ENCODE assay signal across 21 cellular contexts in the genomic region with DNA sequence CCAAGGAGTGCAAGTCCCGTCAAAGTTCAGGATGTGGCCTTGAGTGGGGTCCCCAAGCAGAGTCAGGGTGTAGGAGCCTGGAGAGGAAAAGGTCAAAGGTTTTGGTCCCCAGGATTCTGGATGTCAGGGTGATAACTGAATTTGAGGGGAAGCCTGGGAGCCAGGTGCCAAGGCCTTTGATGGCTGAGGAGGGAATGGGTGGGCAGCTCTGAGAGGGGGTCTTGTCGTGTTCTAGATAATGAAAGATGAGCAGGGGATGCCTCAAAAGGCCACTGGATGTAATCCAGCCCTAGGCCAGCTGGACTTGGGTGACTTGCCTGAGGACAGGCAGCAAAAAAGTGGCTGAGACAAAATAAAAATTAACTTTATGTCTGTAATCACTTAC. TPM values are rescaled to one million over a fixed set of nuclear protein-coding genes. Genes with fewer than 3 reads are reported as not detected.
DNase-seq lines count a peak whose midpoint lies in the region; ATAC-seq and TF ChIP-seq lines count a peak whose summit lies in the region.
"Had no signal": no experiment of that assay in that cellular context is flagged by ENCODE, and none has a peak within 500 bp of the region (broad histone marks: within the 10 kb centered on the region; RNA-seq: fewer than 3 reads in every experiment).

No MANE protein-coding gene starts in this region.

- POLR2A ChIA-PET in CD8-positive, alpha-beta memory T cell (lab: Charles Lee) = interaction anchor here (3.9 kb wide), 1 partner anchor 13 kb away, joined by 21 read pairs; no protein-coding TSS in a partner anchor
- POLR2A ChIA-PET in activated CD8-positive, alpha-beta T cell treated with anti-CD3 and anti-CD28 coated beads for 36 hours (lab: Charles Lee) = interaction anchor here (0.9 to 9.8 kb wide), 4 partner anchors 8 to 40 kb away, joined by 3 to 131 read pairs (median 26); partner anchors contain the start of gene KCNA3

- peak; percentile 55 for DNase-seq in activated CD4-positive, alpha-beta T cell treated with anti-CD3 and anti-CD28 coated beads, Interleukin-2, amount 10 ng/mL, durations not matched to agents 24 days and 14 days
- DNase-seq in activated CD4-positive, alpha-beta T cell treated with anti-CD3 and anti-CD28 coated beads, Interleukin-2, amount 50 U/mL, for 4 hours = no peak
- DNase-seq in CD8-positive, alpha-beta memory T cell = no peak
- DNase-seq in activated CD8-positive, alpha-beta T cell treated with anti-CD3 and anti-CD28 coated beads for 36 hours = no peak
- no peak for DNase-seq in memory B cell (ENCODE audit: low spot score in 2 of 2)
- DNase-seq in NCI-H510A treated with DMSO at 0.1 percent for 48 hours (lab: John Stamatoyannopoulos, UW) = no peak
- no peak for DNase-seq in AG20443 (ENCODE audit: low spot score)
- DNase-seq: activated naive CD4-positive, alpha-beta T cell treated with anti-CD3 and anti-CD28 coated beads for 36 hours; Caco-2; DMS79; GF-D8; head of caudate nucleus; NCI-H1436; nucleus accumbens; PC-9; Right ventricle myocardium superior; SW 1271; upper lobe of right lung had no signal

- H3K4me1 Mint-ChIP-seq in activated CD4-positive, alpha-beta T cell treated with anti-CD3 and anti-CD28 coated beads, Interleukin-2, amount 10 ng/mL, durations not matched to agents 24 days and 14 days = peaks cover 55% of the 10 kb centered on the region
- peaks cover 26 to 66% (median 60%) of the 10 kb centered on the region in 3 donors for H3K4me1 Mint-ChIP-seq in CD8-positive, alpha-beta memory T cell
- peaks cover 60% of the 10 kb centered on the region for H3K4me1 Mint-ChIP-seq in activated CD8-positive, alpha-beta T cell treated with anti-CD3 and anti-CD28 coated beads for 36 hours (ENCODE audit: low read depth)
- peaks cover 36% of the 10 kb centered on the region for H3K4me1 Mint-ChIP-seq in memory B cell

- H3K36me3 ChIP-seq in CD8-positive, alpha-beta memory T cell (ENCODE audit: insufficient read depth, low read length) = no peaks in the 10 kb centered on the region
- H3K36me3 ChIP-seq: MG63, upper lobe of right lung had no signal

- no peak for ATAC-seq in activated CD8-positive, alpha-beta T cell treated with anti-CD3 and anti-CD28 coated beads for 36 hours
- ATAC-seq in memory B cell (ENCODE audit: low read depth) = no peak
- no peak for ATAC-seq in GM21515 (IDR thresholded peaks at IDR 0.05; ENCODE audit: unreplicated experiment)

- H3K9me3 ChIP-seq in CD8-positive, alpha-beta memory T cell (ENCODE audit: low read length) = no peaks in the 10 kb centered on the region
- H3K9me3 ChIP-seq: Caco-2, MG63, upper lobe of right lung had no signal

- no peaks in the 10 kb centered on the region for H3K27me3 Mint-ChIP-seq in activated CD4-positive, alpha-beta T cell treated with anti-CD3 and anti-CD28 coated beads, Interleukin-2, amount 10 ng/mL, durations not matched to agents 24 days and 14 days
- H3K27me3 Mint-ChIP-seq in CD8-positive, alpha-beta memory T cell = no peaks in the 10 kb centered on the region
- no peaks in the 10 kb centered on the region for H3K27me3 Mint-ChIP-seq in activated CD8-positive, alpha-beta T cell treated with anti-CD3 and anti-CD28 coated beads for 36 hours
- no peaks in the 10 kb centered on the region for H3K27me3 Mint-ChIP-seq in memory B cell

- H3K4me1 ChIP-seq in CD8-positive, alpha-beta memory T cell (ENCODE audit: insufficient read depth, low read length) = peaks cover 85% of the 10 kb centered on the region
- H3K4me1 ChIP-seq: Caco-2 had no signal

- H3K4me3 Mint-ChIP-seq in activated CD4-positive, alpha-beta T cell treated with anti-CD3 and anti-CD28 coated beads, Interleukin-2, amount 10 ng/mL, durations not matched to agents 24 days and 14 days = peak overlapping the region; percentile 64
- H3K4me3 Mint-ChIP-seq in CD8-positive, alpha-beta memory T cell = peak overlapping the region in 6 of 7 donors; percentile 31 to 77 (median 60)
- no peak overlapping the region for H3K4me3 Mint-ChIP-seq in activated CD8-positive, alpha-beta T cell treated with anti-CD3 and anti-CD28 coated beads for 36 hours
- peak overlapping the region; percentile 19 for H3K4me3 Mint-ChIP-seq in memory B cell
- H3K4me3 Mint-ChIP-seq: activated naive CD4-positive, alpha-beta T cell treated with anti-CD3 and anti-CD28 coated beads for 36 hours had no signal

- H3K27me3 ChIP-seq in CD8-positive, alpha-beta memory T cell (ENCODE audit: insufficient read depth, low read length, poor library complexity, severe bottlenecking) = no peaks in the 10 kb centered on the region
- H3K27me3 ChIP-seq: upper lobe of right lung had no signal

- H3K27ac ChIP-seq in CD8-positive, alpha-beta memory T cell (ENCODE audit: low read depth, low read length) = no peak overlapping the region
- H3K27ac ChIP-seq: PC-9, upper lobe of right lung had no signal

- no peak for TF ChIP-seq CTCF in activated CD8-positive, alpha-beta T cell treated with anti-CD3 and anti-CD28 coated beads for 36 hours (IDR thresholded peaks at IDR 0.05)

- CTCF ChIA-PET in CD8-positive, alpha-beta memory T cell (lab: Charles Lee) = interaction anchor here (1.3 to 6.3 kb wide), 6 partner anchors 14 to 149 kb away, joined by 3 to 44 read pairs (median 10); no protein-coding TSS in a partner anchor
- CTCF ChIA-PET in activated CD8-positive, alpha-beta T cell treated with anti-CD3 and anti-CD28 coated beads for 36 hours (lab: Charles Lee) = interaction anchor here (1.3 to 6.3 kb wide), 7 partner anchors 14 to 150 kb away, joined by 3 to 66 read pairs (median 10); no protein-coding TSS in a partner anchor

- no peak overlapping the region for H3K4me3 ChIP-seq in CD8-positive, alpha-beta memory T cell (ENCODE audit: low read length)
- H3K4me3 ChIP-seq: MG63, PC-9, upper lobe of right lung had no signal

- intact Hi-C loops in activated CD4-positive, alpha-beta T cell treated with anti-CD3 and anti-CD28 coated beads, Interleukin-2, amount 10 ng/mL, durations not matched to agents 24 days and 14 days (cut with micrococcal nuclease) = loop anchor here (2.0 to 10.0 kb wide), 5 partner anchors 247 to 961 kb away; partner anchors contain the start of gene LRIF1
- intact Hi-C loops in activated CD8-positive, alpha-beta T cell treated with anti-CD3 and anti-CD28 coated beads for 36 hours (cut with micrococcal nuclease) = loop anchor here (5.0 to 10.0 kb wide), 2 partner anchors 241 to 584 kb away; partner anchors contain the start of gene CD53

- H3K27ac Mint-ChIP-seq in activated CD4-positive, alpha-beta T cell treated with anti-CD3 and anti-CD28 coated beads, Interleukin-2, amount 10 ng/mL, durations not matched to agents 24 days and 14 days = peak overlapping the region; percentile 94
- H3K27ac Mint-ChIP-seq in CD8-positive, alpha-beta memory T cell = peak overlapping the region in 5 of 8 donors; percentile 92 to 98 (median 94)
- H3K27ac Mint-ChIP-seq in activated CD8-positive, alpha-beta T cell treated with anti-CD3 and anti-CD28 coated beads for 36 hours = peak overlapping the region; percentile 74
- peak overlapping the region; percentile 79 for H3K27ac Mint-ChIP-seq in memory B cell

- H3K36me3 Mint-ChIP-seq in activated CD4-positive, alpha-beta T cell treated with anti-CD3 and anti-CD28 coated beads, Interleukin-2, amount 10 ng/mL, durations not matched to agents 24 days and 14 days (ENCODE audit: low read depth) = no peaks in the 10 kb centered on the region
- H3K36me3 Mint-ChIP-seq in CD8-positive, alpha-beta memory T cell = no peaks in the 10 kb centered on the region
- H3K36me3 Mint-ChIP-seq in activated CD8-positive, alpha-beta T cell treated with anti-CD3 and anti-CD28 coated beads for 36 hours (ENCODE audit: low read depth) = no peaks in the 10 kb centered on the region
- no peaks in the 10 kb centered on the region for H3K36me3 Mint-ChIP-seq in memory B cell

- no peaks in the 10 kb centered on the region for H3K9me3 Mint-ChIP-seq in activated CD4-positive, alpha-beta T cell treated with anti-CD3 and anti-CD28 coated beads, Interleukin-2, amount 10 ng/mL, durations not matched to agents 24 days and 14 days
- no peaks in the 10 kb centered on the region for H3K9me3 Mint-ChIP-seq in CD8-positive, alpha-beta memory T cell
- no peaks in the 10 kb centered on the region for H3K9me3 Mint-ChIP-seq in activated CD8-positive, alpha-beta T cell treated with anti-CD3 and anti-CD28 coated beads for 36 hours
- no peaks in the 10 kb centered on the region for H3K9me3 Mint-ChIP-seq in memory B cell
- H3K9me3 Mint-ChIP-seq: activated naive CD4-positive, alpha-beta T cell treated with anti-CD3 and anti-CD28 coated beads for 36 hours had no signal

RNA-seq across cellular contexts. Expression of gene KCNA2, which starts 27.5 kb away (rescaled TPM):
- 0.36 and 0.58 TPM in 2 replicates for total RNA-seq in activated CD4-positive, alpha-beta T cell treated with anti-CD3 and anti-CD28 coated beads, Interleukin-2, amount 10 ng/mL, durations not matched to agents 24 days and 14 days
- under 1 TPM; 0.24 to 0.35 TPM for total RNA-seq in CD8-positive, alpha-beta memory T cell
- polyA plus RNA-seq in CD8-positive, alpha-beta memory T cell = 0.16 TPM
- total RNA-seq in activated CD8-positive, alpha-beta T cell treated with anti-CD3 and anti-CD28 coated beads for 36 hours = under 1 TPM; 0.02 to 0.14 TPM
- total RNA-seq: dermis microvascular lymphatic vessel endothelial cell, PC-9 had no signal

RNA-seq across cellular contexts. Expression of gene KCNA3, which starts 41.1 kb away (rescaled TPM):
- total RNA-seq in activated CD4-positive, alpha-beta T cell treated with anti-CD3 and anti-CD28 coated beads, Interleukin-2, amount 10 ng/mL, durations not matched to agents 24 days and 14 days = 26.9 and 29.5 TPM in 2 replicates
- 10 to 100 TPM; 38.4 to 40.5 TPM for total RNA-seq in CD8-positive, alpha-beta memory T cell
- 94.0 TPM for polyA plus RNA-seq in CD8-positive, alpha-beta memory T cell
- total RNA-seq in activated CD8-positive, alpha-beta T cell treated with anti-CD3 and anti-CD28 coated beads for 36 hours = 10 to 100 TPM; 15.5 to 16.2 TPM
- total RNA-seq: Caco-2, dermis microvascular lymphatic vessel endothelial cell, PC-9 had no signal
